ENCODE assay signal across 8 cellular contexts in genomic region chr9:111525056-111525977, GRCh38. TPM values are rescaled to one million over a fixed set of nuclear protein-coding genes. Genes with fewer than 3 reads are reported as not detected.
DNase-seq lines count a peak whose midpoint lies in the region; ATAC-seq and TF ChIP-seq lines count a peak whose summit lies in the region.

Gene ZNF483, plus strand, starts transcription at chr9:111525179. Its CDS starts 2,217 bp downstream, at chr9:111527396.

- peak within 1 kb of the TSS; percentile 86 for H3K4me3 ChIP-seq in H7 (ENCODE audit: insufficient read depth, low read depth, low read length)
- H3K4me3 ChIP-seq in effector memory CD4-positive, alpha-beta T cell (ENCODE audit: insufficient read depth, low read depth, low read length, poor library complexity, severe bottlenecking), result peak within 1 kb of the TSS; percentile 92
- H3K4me3 ChIP-seq in lower lobe of right lung, result peak within 1 kb of the TSS; percentile 73

- intact Hi-C loops in lower lobe of right lung (cut with DNase I), result no loop called here

- ATAC-seq in lower lobe of right lung (peak; percentile 92 to 95), HG02571 (IDR thresholded peaks at IDR 0.05; ENCODE audit: unreplicated experiment) (no peak)

- peak within 1 kb of the TSS; percentile 81 for H3K27ac ChIP-seq in effector memory CD4-positive, alpha-beta T cell (ENCODE audit: insufficient read depth, low read length, poor library complexity, severe bottlenecking)
- peak within 1 kb of the TSS; percentile 38 for H3K27ac ChIP-seq in lower lobe of right lung

- no peaks in the 10 kb centered on the region for H3K27me3 ChIP-seq in H7 (ENCODE audit: control insufficient read depth, insufficient read depth, low read length)
- H3K27me3 ChIP-seq in effector memory CD4-positive, alpha-beta T cell (replicated peaks; ENCODE audit: control insufficient read depth, insufficient read depth, low read length, poor library complexity, severe bottlenecking), result no peaks in the 10 kb centered on the region
- no peaks in the 10 kb centered on the region for H3K27me3 ChIP-seq in lower lobe of right lung (ENCODE audit: low read depth)

- no peaks in the 10 kb centered on the region for H3K9me3 ChIP-seq in effector memory CD4-positive, alpha-beta T cell (ENCODE audit: control insufficient read depth, low read length)
- H3K9me3 ChIP-seq in lower lobe of right lung, result no peaks in the 10 kb centered on the region

- peaks cover 6% of the 10 kb centered on the region for H3K4me1 ChIP-seq in effector memory CD4-positive, alpha-beta T cell (ENCODE audit: control insufficient read depth, insufficient read depth, low read length, poor library complexity, severe bottlenecking)
- H3K4me1 ChIP-seq in lower lobe of right lung, result peaks cover 11% of the 10 kb centered on the region

- peak; percentile 87 for DNase-seq in Ammon's horn (ENCODE audit: low spot score)
- peak; percentile 91 for DNase-seq in H7
- peak; percentile 33 for DNase-seq in NCI-H524 treated with DMSO at 0.1 percent for 48 hours (lab: John Stamatoyannopoulos, UW)
- DNase-seq in activated CD8-positive, alpha-beta memory T cell treated with anti-CD3 and anti-CD28 coated beads, Interleukin-2, amount 50 U/mL, for 1 hour (ENCODE audit: extremely low read depth), result peak; percentile 78
- peak; percentile 57 to 68 (median 65) for DNase-seq in effector memory CD4-positive, alpha-beta T cell
- peak; percentile 85 for DNase-seq in lower lobe of right lung
- DNase-seq in stimulated activated CD4-positive, alpha-beta T cell treated with anti-CD3 and anti-CD28 coated beads, Interleukin-2, amount 100 ng/mL, for 48 hours, result peak; percentile 55 to 71

- no peak for TF ChIP-seq CTCF in lower lobe of right lung (IDR thresholded peaks at IDR 0.05)

- H3K36me3 ChIP-seq in H7 (replicated peaks; ENCODE audit: control insufficient read depth, insufficient read depth, low read length) (peaks cover 8% of the 10 kb centered on the region), lower lobe of right lung (no peaks in the 10 kb centered on the region)
- H3K36me3 ChIP-seq in effector memory CD4-positive, alpha-beta T cell (ENCODE audit: control insufficient read depth, insufficient read depth, low read length), result peaks cover 3% of the 10 kb centered on the region

RNA-seq across cellular contexts. Expression of gene ZNF483, which starts in this region (rescaled TPM):
- total RNA-seq in H7 (2014; rRNA removed; shearing (Covaris generic)), result 50.3 and 62.9 TPM in 2 replicates
- 5.1 TPM for total RNA-seq in lower lobe of right lung

Comparison
In these comparisons a context has a peak if more than half of its experiments do, and no peak if none do; other contexts are left out.
1. DNase-seq: peak in every context shown above with its lines; median percentile 91 in H7; 87 in Ammon's horn; 85 in lower lobe of right lung; 78 in activated CD8-positive, alpha-beta memory T cell treated with anti-CD3 and anti-CD28 coated beads, Interleukin-2, amount 50 U/mL, for 1 hour; 65 in effector memory CD4-positive, alpha-beta T cell; 63 in stimulated activated CD4-positive, alpha-beta T cell treated with anti-CD3 and anti-CD28 coated beads, Interleukin-2, amount 100 ng/mL, for 48 hours; 33 in NCI-H524 treated with DMSO at 0.1 percent for 48 hours.